7 cellular contexts compared by ENCODE assay signal in the genomic region with DNA sequence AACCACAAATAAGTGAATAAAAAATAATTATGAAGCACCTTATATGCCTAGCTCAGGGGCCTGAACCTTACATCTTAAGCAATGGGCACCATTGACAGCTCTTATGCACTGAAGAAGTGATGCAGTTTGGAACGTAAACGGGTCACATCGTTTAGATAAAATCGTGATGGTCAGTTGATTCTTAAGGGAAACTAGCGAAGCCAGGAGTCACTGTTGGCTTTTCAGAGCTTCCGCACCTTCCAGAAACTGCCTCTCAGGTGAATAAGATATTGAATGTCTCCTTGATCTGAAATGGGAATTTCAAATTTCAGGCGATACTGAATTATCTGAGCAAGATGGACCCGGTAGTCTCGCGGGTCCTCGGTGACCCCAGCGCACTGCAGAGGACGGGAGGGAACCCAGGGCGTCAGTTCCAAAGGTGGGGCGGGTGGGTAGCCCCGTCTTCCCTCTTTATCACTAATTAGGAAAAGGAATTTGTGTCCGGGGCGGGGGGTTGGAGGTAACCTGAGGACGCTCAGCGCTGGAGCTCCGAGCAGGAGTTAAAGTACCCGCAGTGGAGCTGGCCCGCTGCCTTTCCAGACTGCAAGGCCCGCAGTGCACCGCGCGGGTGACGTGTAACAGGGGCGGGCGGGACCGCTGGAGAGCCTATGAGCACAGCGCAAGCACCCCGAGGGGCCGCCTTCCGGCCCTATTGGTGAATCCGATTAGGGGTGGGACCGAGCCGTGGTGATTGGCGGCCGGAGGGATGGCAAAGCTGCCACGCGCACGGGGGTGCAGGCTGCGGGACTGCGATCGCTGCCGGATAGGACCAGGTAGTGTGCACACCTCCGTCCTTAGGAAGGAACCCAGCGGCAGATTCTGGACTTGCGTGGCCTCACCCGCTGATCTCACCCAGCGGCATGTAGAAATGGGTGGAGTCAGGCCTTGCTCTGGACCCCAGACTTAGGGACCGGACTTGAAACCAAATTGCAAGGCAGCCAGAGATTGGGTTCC. TPM values are rescaled to one million over a fixed set of nuclear protein-coding genes. Genes with fewer than 3 reads are reported as not detected.
DNase-seq lines count a peak whose midpoint lies in the region; ATAC-seq, FAIRE-seq and TF ChIP-seq lines count a peak whose summit lies in the region.

No MANE protein-coding gene starts in this region.

- ATAC-seq in GM18520 (IDR thresholded peaks at IDR 0.05; ENCODE audit: unreplicated experiment) = peak; percentile 98
- peak; percentile 83 for ATAC-seq in HG03060 (IDR thresholded peaks at IDR 0.05; ENCODE audit: low read depth, unreplicated experiment)
- peak; percentile 100 for ATAC-seq in body of pancreas
- ATAC-seq in sciatic nerve = peak; percentile 100

- no peaks in the 10 kb centered on the region for H3K9me3 ChIP-seq in body of pancreas

- TF ChIP-seq POLR2A in body of pancreas (IDR thresholded peaks at IDR 0.05) = peak; percentile 37 to 78 (median 76)

- peak overlapping the region; percentile 38 to 46 for H3K4me3 ChIP-seq in body of pancreas

- DNase-seq in NCI-H2107 treated with DMSO at 0.1 percent for 48 hours (lab: John Stamatoyannopoulos, UW; ENCODE audit: unreplicated experiment) = peak; percentile 80
- peak; percentile 97 to 99 (median 98) for DNase-seq in body of pancreas
- DNase-seq in iPS DF 19.7 (ENCODE audit: low read depth, low spot score) = peak; percentile 90
- DNase-seq in sciatic nerve (ENCODE audit: low spot score) = peak; percentile 98

- no peaks in the 10 kb centered on the region for H3K27me3 ChIP-seq in body of pancreas

- peaks cover 6% of the 10 kb centered on the region for H3K4me1 ChIP-seq in body of pancreas

- peak overlapping the region; percentile 52 to 83 (median 76) for H3K27ac ChIP-seq in body of pancreas

- TF ChIP-seq CTCF in body of pancreas (IDR thresholded peaks at IDR 0.05) = peak in 1 of 7 experiments; percentile 6

- FAIRE-seq in TTC549 (lab: Jason Lieb, UNC) = peak; percentile 47

- no peaks in the 10 kb centered on the region for H3K36me3 ChIP-seq in body of pancreas (replicated peaks in 1 of 2; ENCODE audit: insufficient read depth in 1 of 2, low read depth in 2 of 2)

- WGBS in body of pancreas, 2 donors = 4 to 6% methylated on average over 36 to 52 of the region's 53 CpGs

- intact Hi-C loops in body of pancreas (cut with DNase I) = no loop called here
- intact Hi-C loops in sciatic nerve (cut with DNase I) = no loop called here

RNA-seq across cellular contexts. Expression of a gene that starts 19.7 kb away (rescaled TPM):
- total RNA-seq in body of pancreas = 10 to 100 TPM in 1 of 2 donors, 1 to 10 TPM in 1; 5.9 to 23.6 TPM
- 33.7 TPM for total RNA-seq in sciatic nerve

Comparison
In these comparisons a context has a peak if more than half of its experiments do, and no peak if none do; other contexts are left out.
1. Peak in every context shown above with its lines: DNase-seq, ATAC-seq, H3K4me3 ChIP-seq and H3K27ac ChIP-seq.